Comparison of ENCODE assay signal across 19 cellular contexts in the genomic region with DNA sequence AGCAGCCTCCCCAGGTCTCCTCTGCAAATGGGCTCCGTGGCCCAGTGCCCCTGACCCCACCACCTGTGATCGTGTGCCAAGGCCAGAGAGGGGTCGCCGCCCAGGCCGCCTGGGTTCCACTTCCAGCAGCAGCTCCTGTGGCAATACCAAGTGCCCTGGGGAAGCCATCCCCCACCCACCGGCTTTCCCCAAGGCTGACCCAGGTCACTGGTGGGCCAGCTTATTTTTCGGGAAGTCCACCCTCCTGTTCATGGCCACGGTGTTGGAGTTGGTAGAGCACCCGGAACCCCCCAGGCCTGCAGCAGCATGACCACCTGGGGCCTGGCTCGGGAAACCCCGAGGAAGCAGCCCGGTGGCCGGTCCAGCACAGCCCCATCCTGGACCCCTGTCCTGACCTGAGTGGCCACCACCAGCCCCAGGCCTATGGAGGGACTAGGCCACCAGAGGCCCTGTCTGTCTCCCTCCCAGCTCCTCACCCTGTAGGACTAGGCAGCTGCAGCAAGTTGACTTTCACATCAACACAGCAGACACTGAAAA. TPM values are rescaled to one million over a fixed set of nuclear protein-coding genes. Genes with fewer than 3 reads are reported as not detected.
A peak's percentile ranks its signal among the peaks of the same experiment; 100 is the strongest.
DNase-seq lines count a peak whose midpoint lies in the region; ATAC-seq and TF ChIP-seq lines count a peak whose summit lies in the region.
"Had no signal": no experiment of that assay in that cellular context is flagged by ENCODE, and none has a peak within 500 bp of the region (broad histone marks: within the 10 kb centered on the region; RNA-seq: fewer than 3 reads in every experiment).

No MANE protein-coding gene starts in this region.

- H3K4me3 Mint-ChIP-seq in T-helper 2 cell treated with Interferon-gamma antibody and Interleukin-4, amounts not matched to agents 5 μg/mL and 100 μg/mL, for 36 hours = no peak overlapping the region
- no peak overlapping the region for H3K4me3 Mint-ChIP-seq in endodermal cell
- H3K4me3 Mint-ChIP-seq: CD14-positive monocyte; CD8-positive, alpha-beta T cell; GM23338; IgD-negative memory B cell had no signal

- no peaks in the 10 kb centered on the region for H3K4me1 Mint-ChIP-seq in T-helper 2 cell treated with Interferon-gamma antibody and Interleukin-4, amounts not matched to agents 5 μg/mL and 100 μg/mL, for 36 hours (ENCODE audit: low read depth)
- no peaks in the 10 kb centered on the region for H3K4me1 Mint-ChIP-seq in endodermal cell
- H3K4me1 Mint-ChIP-seq: CD14-positive monocyte, GM23338, IgD-negative memory B cell had no signal

- no peak for TF ChIP-seq CTCF in endodermal cell (conservative IDR thresholded peaks at IDR 0.05)

- 92 to 95% methylated on average over 7 to 13 of the region's 13 CpGs for WGBS in endodermal cell (ENCODE audit: insufficient coverage in 1 of 2, insufficient read length in 1 of 2), 2 experiments
- 82 to 91% methylated on average over 13 of the region's 13 CpGs for WGBS in aorta, 2 donors

- H3K36me3 ChIP-seq in endodermal cell (ENCODE audit: control insufficient read depth, insufficient read depth, low read length) (no peaks in the 10 kb centered on the region), aorta (ENCODE audit: control insufficient read depth in 1 of 2, insufficient read depth in 2 of 2, low read length in 1 of 2) (no peaks in the 10 kb centered on the region)
- H3K36me3 ChIP-seq: BLaER1 had no signal

- H3K27ac ChIP-seq in endodermal cell (ENCODE audit: low read depth, low read length) (no peak overlapping the region), aorta (ENCODE audit: low read depth in 1 of 2, low read length in 2 of 2) (no peak overlapping the region), substantia nigra (ENCODE audit: low read depth, low read length, poor library complexity, severe bottlenecking) (no peak overlapping the region)
- H3K27ac ChIP-seq: 22Rv1, A549, BLaER1 had no signal

- H3K27ac Mint-ChIP-seq in T-helper 2 cell treated with Interferon-gamma antibody and Interleukin-4, amounts not matched to agents 5 μg/mL and 100 μg/mL, for 36 hours = no peak overlapping the region
- H3K27ac Mint-ChIP-seq in endodermal cell = no peak overlapping the region
- H3K27ac Mint-ChIP-seq: CD14-positive monocyte; CD8-positive, alpha-beta T cell; GM23338; IgD-negative memory B cell had no signal

- intact Hi-C loops in aorta (cut with DNase I) = no loop called here

- peak; percentile 44 for ATAC-seq in aorta (ENCODE audit: low FRiP score)
- ATAC-seq: CD8-positive, alpha-beta T cell; GM23338 had no signal

- H3K4me1 ChIP-seq in endodermal cell (ENCODE audit: control insufficient read depth, insufficient read depth, low read length) (no peaks in the 10 kb centered on the region), aorta (ENCODE audit: control insufficient read depth in 1 of 2, insufficient read depth in 2 of 2, low read length in 2 of 2) (no peaks in the 10 kb centered on the region)
- H3K4me1 ChIP-seq: A549, BLaER1 had no signal

- H3K4me3 ChIP-seq in endodermal cell (ENCODE audit: low read length) (no peak overlapping the region), aorta (ENCODE audit: low read length in 2 of 2) (no peak overlapping the region)
- H3K4me3 ChIP-seq: A549, BLaER1, GM23338 had no signal

- peaks cover under 1% of the 10 kb centered on the region for H3K9me3 Mint-ChIP-seq in T-helper 2 cell treated with Interferon-gamma antibody and Interleukin-4, amounts not matched to agents 5 μg/mL and 100 μg/mL, for 36 hours
- H3K9me3 Mint-ChIP-seq in endodermal cell = peaks cover 27% of the 10 kb centered on the region
- H3K9me3 Mint-ChIP-seq: CD8-positive, alpha-beta T cell; IgD-negative memory B cell had no signal

- H3K27me3 ChIP-seq in endodermal cell (ENCODE audit: control insufficient read depth, insufficient read depth, low read length, poor library complexity, severe bottlenecking) (no peaks in the 10 kb centered on the region), aorta (ENCODE audit: control insufficient read depth in 1 of 2, insufficient read depth in 2 of 2, low read length in 1 of 2) (no peaks in the 10 kb centered on the region)
- H3K27me3 ChIP-seq: BLaER1 had no signal

- no peak overlapping the region for H3K9ac ChIP-seq in endodermal cell (ENCODE audit: extremely low read depth, low read length, poor library complexity, severe bottlenecking)
- H3K9ac ChIP-seq: BLaER1 had no signal

- H3K27me3 Mint-ChIP-seq in T-helper 2 cell treated with Interferon-gamma antibody and Interleukin-4, amounts not matched to agents 5 μg/mL and 100 μg/mL, for 36 hours (ENCODE audit: low read depth) = peaks cover 16% of the 10 kb centered on the region
- H3K27me3 Mint-ChIP-seq in endodermal cell (ENCODE audit: insufficient read depth) = no peaks in the 10 kb centered on the region

- peak; percentile 2 for DNase-seq in T-helper 2 cell treated with Interferon-gamma antibody and Interleukin-4, amounts not matched to agents 5 μg/mL and 100 μg/mL, for 36 hours (ENCODE audit: low spot score)
- DNase-seq in T-helper 2 cell = no peak
- peak; percentile 30 for DNase-seq in endodermal cell
- peak; percentile 76 for DNase-seq in mesenteric fat pad (ENCODE audit: low spot score)
- DNase-seq in aorta = no peak
- no peak for DNase-seq in substantia nigra (lab: John Stamatoyannopoulos, UW)
- DNase-seq in germinal center (ENCODE audit: low spot score) = no peak
- DNase-seq: AML-193; Calu3; CD8-positive, alpha-beta T cell; DMS79 treated with DMSO at 0.1 percent for 48 hours; GF-D8; HCEC 1CT had no signal

- H3K9me3 ChIP-seq in endodermal cell (ENCODE audit: control insufficient read depth, low read length) (peaks cover 5% of the 10 kb centered on the region), aorta (ENCODE audit: control insufficient read depth, low read length) (no peaks in the 10 kb centered on the region)
- H3K9me3 ChIP-seq: A549 had no signal

- no peaks in the 10 kb centered on the region for H3K36me3 Mint-ChIP-seq in T-helper 2 cell treated with Interferon-gamma antibody and Interleukin-4, amounts not matched to agents 5 μg/mL and 100 μg/mL, for 36 hours (ENCODE audit: low read depth)
- H3K36me3 Mint-ChIP-seq in endodermal cell (ENCODE audit: low read depth) = no peaks in the 10 kb centered on the region
- H3K36me3 Mint-ChIP-seq: CD14-positive monocyte; CD8-positive, alpha-beta T cell; IgD-negative memory B cell had no signal

RNA-seq across cellular contexts. Expression of a gene that starts 40.8 kb away (rescaled TPM):
- total RNA-seq in endodermal cell (not detected), mesenteric fat pad (8.1 TPM), aorta (1 to 10 TPM in 1 of 2 donors, under 1 TPM in 1; 0.96 to 1.7 TPM)
- polyA plus RNA-seq in endodermal cell (2013, experiment 1 of 2) = not detected
- polyA plus RNA-seq in endodermal cell (2013, experiment 2 of 2) = not detected
- polyA plus RNA-seq in aorta = 1 to 10 TPM in 1 of 2 donors, under 1 TPM in 1; 0.49 to 3.1 TPM
- total RNA-seq: GM23338 had no signal
- polyA plus RNA-seq: GM23338 had no signal

RNA-seq across cellular contexts. Expression of a gene that starts 52.9 kb away (rescaled TPM):
- total RNA-seq in endodermal cell (under 1 TPM in 1 of 2 donors, not detected in 1; 0.18 TPM), mesenteric fat pad (4.7 TPM), aorta (10 to 100 TPM in 1 of 2 donors, 1 to 10 TPM in 1; 3.9 to 12.8 TPM)
- 0.64 TPM for polyA plus RNA-seq in endodermal cell (2013, experiment 1 of 2)
- 0.33 TPM for polyA plus RNA-seq in endodermal cell (2013, experiment 2 of 2)
- polyA plus RNA-seq in aorta = 1 to 10 TPM; 2.1 to 4.4 TPM
- total RNA-seq: Calu3 had no signal

Comparison
In these comparisons a context has a peak if more than half of its experiments do, and no peak if none do; other contexts are left out.
1. DNase-seq: peak in T-helper 2 cell treated with Interferon-gamma antibody and Interleukin-4, amounts not matched to agents 5 μg/mL and 100 μg/mL, for 36 hours (single experiment), endodermal cell (single experiment) and mesenteric fat pad (single experiment); none in T-helper 2 cell (0 of 5), aorta (0 of 2), substantia nigra (0 of 49) and germinal center (single experiment).